In genomic region chr6:134823635-134824034, GRCh38 we compare ENCODE assay signal across 16 cellular contexts.
DNase-seq lines count a peak whose midpoint lies in the region; ATAC-seq, FAIRE-seq and TF ChIP-seq lines count a peak whose summit lies in the region.
"Had no signal": no experiment of that assay in that cellular context is flagged by ENCODE, and none has a peak within 500 bp of the region (broad histone marks: within the 10 kb centered on the region; RNA-seq: fewer than 3 reads in every experiment).

No MANE protein-coding gene starts in this region.

- TF ChIP-seq RAD21 in A549 (conservative IDR thresholded peaks at IDR 0.05 in 1 of 2, IDR thresholded peaks at IDR 0.05 in 1 of 2): no peak
- no peak for TF ChIP-seq RAD21 in IMR-90 (IDR thresholded peaks at IDR 0.05; ENCODE audit: low read length)

- H2BK120ac ChIP-seq in IMR-90 (ENCODE audit: low read depth, low read length): peak overlapping the region; percentile 69

- TF ChIP-seq CTCF in A549 (IDR thresholded peaks at IDR 0.05) (no peak), IMR-90 (conservative IDR thresholded peaks at IDR 0.05; ENCODE audit: low read depth, low read length) (no peak), chondrocyte (IDR thresholded peaks at IDR 0.05) (no peak), neural progenitor cell (IDR thresholded peaks at IDR 0.05) (no peak), foreskin fibroblast (IDR thresholded peaks at IDR 0.05; ENCODE audit: low read depth, low read length) (no peak)

- peak overlapping the region in 1 of 2 experiments; percentile 33; a peak in 1 of 4 replicates for H4K8ac ChIP-seq in IMR-90 (ENCODE audit: low read depth in 2 of 2, low read length in 2 of 2)

- dilution Hi-C loops in IMR-90 (cut with HindIII; ENCODE audit: low sequenced_read_pairs, unreplicated experiment): loop anchor here (10.0 kb wide), 2 partner anchors 179 to 659 kb away; no protein-coding TSS in a partner anchor

- H4K91ac ChIP-seq in IMR-90 (ENCODE audit: insufficient read depth, low read depth, low read length): peak overlapping the region; percentile 67; the same call in 1 of the 2 replicates

- TF ChIP-seq POLR2A in A549 (IDR thresholded peaks at IDR 0.05; ENCODE audit: low read length): no peak
- TF ChIP-seq POLR2A in IMR-90 (IDR thresholded peaks at IDR 0.05; ENCODE audit: low read depth, low read length): no peak
- no peak for TF ChIP-seq POLR2A in GM12892 (IDR thresholded peaks at IDR 0.05; ENCODE audit: low read depth, low read length)

- 84% methylated on average over 2 of the region's 2 CpGs for WGBS in A549 (ENCODE audit: missing lambda C conversion rate)
- no CpG with 5 or more reads among the region's 2 CpGs for WGBS in IMR-90 (ENCODE audit: extremely low coverage in 2 of 2, insufficient read length in 1 of 2), 2 experiments

- H3K9me3 ChIP-seq in A549 (0 out of 3 replicates have a peak, but pooled peaks cover 3% of the 10 kb centered on the region), IMR-90 (ENCODE audit: control insufficient read depth, insufficient read depth, low read length) (no peaks in the 10 kb centered on the region; the same call in 1 of the 2 replicates), neural progenitor cell (ENCODE audit: low read depth) (no peaks in the 10 kb centered on the region)
- H3K9me3 ChIP-seq: HAP-1 had no signal

- FAIRE-seq in A549 (lab: Jason Lieb, UNC) (no peak), GM12892 (lab: Jason Lieb, UNC) (no peak)
- FAIRE-seq: G401.6 had no signal

- no peak overlapping the region for H3K23ac ChIP-seq in IMR-90 (ENCODE audit: low read depth, low read length)

- no peak overlapping the region for H3K14ac ChIP-seq in IMR-90 (replicated peaks; ENCODE audit: low read depth, low read length)

- 0 out of 2 replicates have a peak, but pooled peaks cover 4% of the 10 kb centered on the region for H3K9me1 ChIP-seq in IMR-90 (ENCODE audit: insufficient read depth, low read length)

- peak overlapping the region; percentile 39; the same call in 1 of the 2 replicates for H4K5ac ChIP-seq in IMR-90 (ENCODE audit: low read depth, low read length)

- H3K4ac ChIP-seq in IMR-90 (ENCODE audit: low read depth, low read length): no peak overlapping the region

- POLR2A ChIA-PET in A549 (lab: Yijun Ruan, JAX) (no interaction called here), IMR-90 (lab: Charles Lee; ENCODE audit: unreplicated experiment) (interaction anchor here (0.6 kb wide), 1 partner anchor 654 kb away, joined by 3 read pairs; no protein-coding TSS in a partner anchor)

- H3K4me3 Mint-ChIP-seq in chondrocyte (ENCODE audit: unreplicated experiment) (no peak overlapping the region), neural progenitor cell (no peak overlapping the region)
- no peak overlapping the region for H3K4me3 Mint-ChIP-seq in stimulated activated memory B cell treated with anti-CD40 and anti-IgM and Interleukin-4, amounts not matched to agents 10 μg/mL and 1 μg/mL and 100 μg/mL, for 72 hours
- H3K4me3 Mint-ChIP-seq: CD8-positive, alpha-beta T cell; GM23338; IgD-negative memory B cell had no signal

- H2AFZ ChIP-seq in IMR-90 (replicated peaks; ENCODE audit: low read length, poor library complexity) (no peak overlapping the region), neural progenitor cell (replicated peaks) (peak overlapping the region; percentile 36)

- peak overlapping the region; percentile 40 for H3K18ac ChIP-seq in IMR-90 (ENCODE audit: low read depth, low read length)

- no peaks in the 10 kb centered on the region for H3K36me3 ChIP-seq in IMR-90 (ENCODE audit: control insufficient read depth, insufficient read depth, low read length)
- no peaks in the 10 kb centered on the region for H3K36me3 ChIP-seq in neural progenitor cell
- H3K36me3 ChIP-seq: HAP-1, Peyer's patch had no signal

- no peak overlapping the region for H3K4me2 ChIP-seq in A549
- no peak overlapping the region for H3K4me2 ChIP-seq in IMR-90 (ENCODE audit: low read depth, low read length)
- H3K4me2 ChIP-seq in neural progenitor cell: no peak overlapping the region
- H3K4me2 ChIP-seq: GM23338 had no signal

- no peak overlapping the region for H3K56ac ChIP-seq in IMR-90 (ENCODE audit: extremely low read depth, insufficient read depth, low read length)

- H3K27me3 Mint-ChIP-seq in chondrocyte (ENCODE audit: low read depth) (no peaks in the 10 kb centered on the region), neural progenitor cell (ENCODE audit: insufficient read depth, low read depth) (peaks cover 13% of the 10 kb centered on the region)
- H3K27me3 Mint-ChIP-seq in stimulated activated memory B cell treated with anti-CD40 and anti-IgM and Interleukin-4, amounts not matched to agents 10 μg/mL and 1 μg/mL and 100 μg/mL, for 72 hours: no peaks in the 10 kb centered on the region
- H3K27me3 Mint-ChIP-seq: IgD-negative memory B cell had no signal

- H3F3A ChIP-seq in neural progenitor cell (ENCODE audit: low read depth): peaks cover 12% of the 10 kb centered on the region

- no peaks in the 10 kb centered on the region for H3K27me3 ChIP-seq in IMR-90 (ENCODE audit: control insufficient read depth, insufficient read depth, low read length)
- H3K27me3 ChIP-seq in neural progenitor cell: no peaks in the 10 kb centered on the region
- H3K27me3 ChIP-seq: Peyer's patch had no signal

- peaks cover 2% of the 10 kb centered on the region for H3K36me3 Mint-ChIP-seq in chondrocyte (ENCODE audit: low read depth)
- H3K36me3 Mint-ChIP-seq in neural progenitor cell: no peaks in the 10 kb centered on the region
- H3K36me3 Mint-ChIP-seq in stimulated activated memory B cell treated with anti-CD40 and anti-IgM and Interleukin-4, amounts not matched to agents 10 μg/mL and 1 μg/mL and 100 μg/mL, for 72 hours: no peaks in the 10 kb centered on the region
- H3K36me3 Mint-ChIP-seq: CD8-positive, alpha-beta T cell; IgD-negative memory B cell had no signal

- H2BK15ac ChIP-seq in IMR-90 (ENCODE audit: low read depth, low read length): peak overlapping the region; percentile 49; the same call in 1 of the 3 replicates

- ATAC-seq in A549: no peak
- no peak for ATAC-seq in IMR-90 (ENCODE audit: low read depth)
- ATAC-seq in stimulated activated memory B cell treated with anti-CD40 and anti-IgM and Interleukin-4, amounts not matched to agents 10 μg/mL and 1 μg/mL and 100 μg/mL, for 72 hours: no peak
- no peak for ATAC-seq in HG03460 (IDR thresholded peaks at IDR 0.05; ENCODE audit: unreplicated experiment)

- in situ Hi-C loops in IMR-90 (cut with MboI; ENCODE audit: low sequenced_read_pairs): loop anchor here (5.0 kb wide), 1 partner anchor 656 kb away; no protein-coding TSS in a partner anchor

- H3K4me1 ChIP-seq in A549 (peaks cover 6% of the 10 kb centered on the region; the same call in 2 of the 3 replicates), IMR-90 (ENCODE audit: control insufficient read depth, insufficient read depth, low read length) (peaks cover 11% of the 10 kb centered on the region), neural progenitor cell (peaks cover 14% of the 10 kb centered on the region)
- H3K4me1 ChIP-seq: HAP-1 had no signal

- BruUV-seq in IMR-90 (replicated peaks; lab: Mats Ljungman, UMichigan): no TSS peak

- H2BK20ac ChIP-seq in IMR-90 (ENCODE audit: low read depth, low read length): peak overlapping the region; percentile 79

- H3K4me1 Mint-ChIP-seq in chondrocyte (ENCODE audit: low read depth) (peaks cover 50% of the 10 kb centered on the region), neural progenitor cell (peaks cover 17% of the 10 kb centered on the region)
- peaks cover 13% of the 10 kb centered on the region for H3K4me1 Mint-ChIP-seq in stimulated activated memory B cell treated with anti-CD40 and anti-IgM and Interleukin-4, amounts not matched to agents 10 μg/mL and 1 μg/mL and 100 μg/mL, for 72 hours

- H2AK9ac ChIP-seq in IMR-90 (replicated peaks; ENCODE audit: low read depth, low read length, poor library complexity): no peak overlapping the region

- H3K27ac Mint-ChIP-seq in chondrocyte (ENCODE audit: unreplicated experiment) (peak overlapping the region; percentile 55), neural progenitor cell (no peak overlapping the region)
- H3K27ac Mint-ChIP-seq in stimulated activated memory B cell treated with anti-CD40 and anti-IgM and Interleukin-4, amounts not matched to agents 10 μg/mL and 1 μg/mL and 100 μg/mL, for 72 hours: no peak overlapping the region
- H3K27ac Mint-ChIP-seq: CD8-positive, alpha-beta T cell; GM23338; IgD-negative memory B cell had no signal

- no peak overlapping the region for H3K4me3 ChIP-seq in A549
- H3K4me3 ChIP-seq in IMR-90 (ENCODE audit: insufficient read depth, low read depth, low read length): no peak overlapping the region
- H3K4me3 ChIP-seq in neural progenitor cell: no peak overlapping the region
- no peak overlapping the region for H3K4me3 ChIP-seq in foreskin fibroblast (ENCODE audit: low read depth in 1 of 2, low read length in 2 of 2)
- H3K4me3 ChIP-seq: GM23338, HAP-1, Peyer's patch, SK-N-MC had no signal

- no peak for DNase-seq in A549 (ENCODE audit: low read depth in 1 of 2, low spot score in 1 of 2)
- no peak for DNase-seq in IMR-90
- DNase-seq in chondrocyte (ENCODE audit: low spot score): no peak
- no peak for DNase-seq in neural progenitor cell (ENCODE audit: low spot score)
- DNase-seq in foreskin fibroblast: no peak
- no peak for DNase-seq in GM12892 (ENCODE audit: insufficient read length)
- DNase-seq: NCI-H2081 treated with DMSO at 0.1 percent for 48 hours had no signal

- peak overlapping the region; percentile 37 for H3K9ac ChIP-seq in IMR-90 (ENCODE audit: low read depth, low read length)
- no peak overlapping the region for H3K9ac ChIP-seq in neural progenitor cell

- no peaks in the 10 kb centered on the region for H3K79me2 ChIP-seq in neural progenitor cell (ENCODE audit: low read depth)

- H2BK5ac ChIP-seq in IMR-90 (ENCODE audit: low read depth, low read length, poor library complexity, severe bottlenecking): no peak overlapping the region

- intact Hi-C loops in IMR-90 (cut with micrococcal nuclease): loop anchor here (1.0 to 5.0 kb wide), 6 partner anchors 118 to 667 kb away; no protein-coding TSS in a partner anchor

- CTCF ChIA-PET in A549 (lab: Yijun Ruan, JAX) (interaction anchor here (0.6 to 6.7 kb wide), 38 partner anchors 8 to 702 kb away, joined by 3 to 35 read pairs (median 4); no protein-coding TSS in a partner anchor), IMR-90 (lab: Yijun Ruan, JAX) (interaction anchor here (0.5 to 1.8 kb wide), 13 partner anchors 8 to 667 kb away, joined by 3 to 11 read pairs (median 5); no protein-coding TSS in a partner anchor)

- no peaks in the 10 kb centered on the region for H3K79me1 ChIP-seq in IMR-90 (ENCODE audit: low read depth in 1 of 2, low read length in 2 of 2)

- peak overlapping the region; percentile 61 to 86; a peak in 5 of 6 replicates for H3K27ac ChIP-seq in A549
- H3K27ac ChIP-seq in IMR-90 (ENCODE audit: insufficient read depth, low read length): peak overlapping the region; percentile 48
- H3K27ac ChIP-seq in neural progenitor cell: no peak overlapping the region
- H3K27ac ChIP-seq: SK-N-MC had no signal

- H4K20me1 ChIP-seq in IMR-90 (ENCODE audit: insufficient read depth, low read length): no peaks in the 10 kb centered on the region
- no peaks in the 10 kb centered on the region for H4K20me1 ChIP-seq in neural progenitor cell (ENCODE audit: low read depth)

- H3K9me3 Mint-ChIP-seq in chondrocyte (ENCODE audit: low read depth): peaks cover 6% of the 10 kb centered on the region
- peaks cover 5% of the 10 kb centered on the region for H3K9me3 Mint-ChIP-seq in neural progenitor cell
- H3K9me3 Mint-ChIP-seq in stimulated activated memory B cell treated with anti-CD40 and anti-IgM and Interleukin-4, amounts not matched to agents 10 μg/mL and 1 μg/mL and 100 μg/mL, for 72 hours: peaks cover 2% of the 10 kb centered on the region
- H3K9me3 Mint-ChIP-seq: CD8-positive, alpha-beta T cell; IgD-negative memory B cell had no signal

- peak overlapping the region; percentile 47; the same call in 1 of the 2 replicates for H2AK5ac ChIP-seq in IMR-90 (ENCODE audit: low read depth, low read length)

- TF ChIP-seq EP300 in A549 (IDR thresholded peaks at IDR 0.05): no peak
